ENCODE assay signal across 8 cellular contexts in the genomic region with DNA sequence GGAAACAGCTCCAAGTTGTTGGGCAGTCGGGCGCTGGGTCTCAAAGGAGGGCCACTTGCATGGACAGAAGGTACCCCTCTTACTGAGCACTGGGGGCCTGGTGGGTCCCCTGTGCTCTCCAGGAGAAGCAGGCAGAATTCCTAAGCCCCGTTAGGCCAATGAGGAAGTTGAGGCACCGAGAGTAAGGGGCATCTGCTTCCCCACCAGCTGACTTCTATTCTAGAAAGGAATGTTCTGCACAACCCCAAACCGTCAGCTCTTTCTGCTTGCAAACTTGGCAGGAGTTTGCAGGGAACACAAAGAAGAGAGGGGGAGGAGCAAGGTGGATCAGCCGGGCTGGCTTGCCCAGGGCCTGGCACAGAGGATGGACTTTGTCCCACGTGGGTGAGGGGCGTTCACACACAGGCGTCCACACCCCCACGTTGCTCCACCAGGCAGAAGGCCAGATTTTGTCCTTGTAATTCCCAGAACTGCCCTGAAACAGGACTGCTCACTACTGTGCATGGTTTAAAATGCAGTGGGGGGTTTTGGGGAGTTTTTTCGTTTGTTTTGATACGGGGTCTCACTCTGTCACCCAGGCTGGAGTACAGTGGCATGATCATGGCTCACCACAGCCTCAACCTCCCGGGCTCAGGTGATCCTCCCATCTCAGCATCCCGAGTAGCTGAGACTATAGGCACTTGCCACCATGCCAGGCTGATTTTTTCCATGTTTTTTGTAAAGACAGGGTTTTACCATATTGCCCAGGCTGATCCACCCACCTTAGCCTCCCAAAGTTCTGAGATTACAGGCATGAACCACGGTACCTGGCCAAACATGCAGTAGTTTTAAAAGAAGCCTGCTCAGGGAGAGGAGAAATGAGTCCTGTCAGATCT.
DNase-seq lines count a peak whose midpoint lies in the region; ATAC-seq and TF ChIP-seq lines count a peak whose summit lies in the region.

No MANE protein-coding gene starts in this region.

- no peaks in the 10 kb centered on the region for H3K36me3 Mint-ChIP-seq in CD8-positive, alpha-beta T cell

- POLR2A ChIA-PET in CD8-positive, alpha-beta T cell (lab: Charles Lee) = no interaction called here

- TF ChIP-seq CTCF in C4-2B (conservative IDR thresholded peaks at IDR 0.05) (no peak), heart left ventricle (IDR thresholded peaks at IDR 0.05) (no peak)
- TF ChIP-seq CTCF in CD8-positive, alpha-beta T cell (IDR thresholded peaks at IDR 0.05) = no peak

- H3K4me1 Mint-ChIP-seq in CD8-positive, alpha-beta T cell (ENCODE audit: low read depth) = peaks cover 21% of the 10 kb centered on the region

- DNase-seq in heart left ventricle = peak in 3 of 5 donors; percentile 56 to 75 (median 58)
- peak; percentile 89 for DNase-seq in posterior vena cava (ENCODE audit: low spot score)
- DNase-seq in activated gamma-delta T cell treated with Interleukin-2 at 50 U/mL for 16 hours = no peak
- DNase-seq in NOMO-1 treated with DMSO at 0.1 percent for 48 hours (lab: John Stamatoyannopoulos, UW; ENCODE audit: unreplicated experiment) = no peak
- DNase-seq in CD8-positive, alpha-beta T cell = no peak

- TF ChIP-seq POLR2A in heart left ventricle (IDR thresholded peaks at IDR 0.05) = no peak

- CTCF ChIA-PET in CD8-positive, alpha-beta T cell (lab: Charles Lee) = no interaction called here

- intact Hi-C loops in heart left ventricle (cut with DNase I) = no loop called here
- intact Hi-C loops in posterior vena cava (cut with DNase I) = no loop called here
- intact Hi-C loops in CD8-positive, alpha-beta T cell (cut with DNase I, micrococcal nuclease) = no loop called here

- H3K4me1 ChIP-seq in heart left ventricle = peaks cover 2 to 52% (median 26%) of the 10 kb centered on the region in 12 donors
- no peaks in the 10 kb centered on the region for H3K4me1 ChIP-seq in CD8-positive, alpha-beta T cell (ENCODE audit: insufficient read depth, low read length)

- H3K9me3 ChIP-seq in heart left ventricle = no peaks in the 10 kb centered on the region
- no peaks in the 10 kb centered on the region for H3K9me3 ChIP-seq in CD8-positive, alpha-beta T cell (ENCODE audit: low read length)

- peak overlapping the region; percentile 56 for H3K27ac ChIP-seq in C4-2B
- peak overlapping the region in 2 of 12 donors; percentile 27 to 70 for H3K27ac ChIP-seq in heart left ventricle
- no peak overlapping the region for H3K27ac ChIP-seq in CD8-positive, alpha-beta T cell (ENCODE audit: low read depth, low read length)

- no peaks in the 10 kb centered on the region for H3K36me3 ChIP-seq in heart left ventricle
- H3K36me3 ChIP-seq in CD8-positive, alpha-beta T cell (ENCODE audit: insufficient read depth, low read length) = no peaks in the 10 kb centered on the region

- H3K4me3 Mint-ChIP-seq in CD8-positive, alpha-beta T cell = no peak overlapping the region

- H3K4me3 ChIP-seq in heart left ventricle = no peak overlapping the region
- H3K4me3 ChIP-seq in CD8-positive, alpha-beta T cell (ENCODE audit: low read depth, low read length) = no peak overlapping the region

- H3K27ac Mint-ChIP-seq in CD8-positive, alpha-beta T cell = no peak overlapping the region

- ATAC-seq in SK-N-SH treated with all-trans-retinoic acid at 6 μM for 48 hours (peak; percentile 68), heart left ventricle (peak; percentile 33 to 72 (median 62)), HG02759 (IDR thresholded peaks at IDR 0.05; ENCODE audit: unreplicated experiment) (no peak)
- no peak for ATAC-seq in CD8-positive, alpha-beta T cell

- WGBS in heart left ventricle, 4 donors = 40 to 56% (median 44%) methylated on average over 15 of the region's 15 CpGs

- peaks cover 5% of the 10 kb centered on the region for H3K27me3 Mint-ChIP-seq in CD8-positive, alpha-beta T cell (ENCODE audit: low read depth)

- no peaks in the 10 kb centered on the region for H3K27me3 ChIP-seq in heart left ventricle
- no peaks in the 10 kb centered on the region for H3K27me3 ChIP-seq in CD8-positive, alpha-beta T cell (ENCODE audit: insufficient read depth, low read length)

- no peaks in the 10 kb centered on the region for H3K9me3 Mint-ChIP-seq in CD8-positive, alpha-beta T cell

TF ChIP-seq in SK-N-SH treated with all-trans-retinoic acid at 6 μM for 48 hours, 23 proteins besides CTCF, POLR2A, EP300 and RAD21:
- TF ChIP-seq, protein P1, sequence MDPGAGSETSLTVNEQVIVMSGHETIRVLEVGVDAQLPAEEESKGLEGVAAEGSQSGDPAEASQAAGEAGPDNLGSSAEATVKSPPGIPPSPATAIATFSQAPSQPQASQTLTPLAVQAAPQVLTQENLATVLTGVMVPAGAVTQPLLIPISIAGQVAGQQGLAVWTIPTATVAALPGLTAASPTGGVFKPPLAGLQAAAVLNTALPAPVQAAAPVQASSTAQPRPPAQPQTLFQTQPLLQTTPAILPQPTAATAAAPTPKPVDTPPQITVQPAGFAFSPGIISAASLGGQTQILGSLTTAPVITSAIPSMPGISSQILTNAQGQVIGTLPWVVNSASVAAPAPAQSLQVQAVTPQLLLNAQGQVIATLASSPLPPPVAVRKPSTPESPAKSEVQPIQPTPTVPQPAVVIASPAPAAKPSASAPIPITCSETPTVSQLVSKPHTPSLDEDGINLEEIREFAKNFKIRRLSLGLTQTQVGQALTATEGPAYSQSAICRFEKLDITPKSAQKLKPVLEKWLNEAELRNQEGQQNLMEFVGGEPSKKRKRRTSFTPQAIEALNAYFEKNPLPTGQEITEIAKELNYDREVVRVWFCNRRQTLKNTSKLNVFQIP (CRISPR knock-in tag; IDR thresholded peaks at IDR 0.05; ENCODE audit: borderline replicate concordance, low read depth) = no peak
- no peak for TF ChIP-seq RARB (CRISPR knock-in tag; IDR thresholded peaks at IDR 0.05)
- TF ChIP-seq OSR1 (CRISPR knock-in tag; IDR thresholded peaks at IDR 0.05) = no peak
- TF ChIP-seq CSDC2 (CRISPR knock-in tag; IDR thresholded peaks at IDR 0.05) = no peak
- TF ChIP-seq SNAI2 (CRISPR knock-in tag; IDR thresholded peaks at IDR 0.05) = no peak
TF ChIP-seq in SK-N-SH treated with all-trans-retinoic acid at 6 μM for 48 hours: peak in this region for 0.

Comparison
In these comparisons a context has a peak if more than half of its experiments do, and no peak if none do; other contexts are left out.
1. ATAC-seq: peak in SK-N-SH treated with all-trans-retinoic acid at 6 μM for 48 hours (single experiment) and heart left ventricle (4 of 4); none in HG02759 (single experiment) and CD8-positive, alpha-beta T cell (single experiment).
2. DNase-seq: peak in heart left ventricle (3 of 5) and posterior vena cava (single experiment); none in activated gamma-delta T cell treated with Interleukin-2 at 50 U/mL for 16 hours (single experiment), NOMO-1 treated with DMSO at 0.1 percent for 48 hours (single experiment) and CD8-positive, alpha-beta T cell (0 of 7).